In genomic region chr5:126439724-126440123, GRCh38 we compare ENCODE assay signal across 1 cellular context.
TF ChIP-seq lines count a peak whose summit lies in the region.

No MANE protein-coding gene starts in this region.

TF ChIP-seq in K562, 482 proteins besides CTCF, POLR2A, EP300 and RAD21:
- TF ChIP-seq ZFP36 (IDR thresholded peaks at IDR 0.05; ENCODE audit: low read depth, low read length, partially characterized antibody) (peak; percentile 23), ZNF431 (CRISPR knock-in tag; IDR thresholded peaks at IDR 0.05) (peak; percentile 94)
